ENCODE assay signal across 16 cellular contexts in the genomic region with DNA sequence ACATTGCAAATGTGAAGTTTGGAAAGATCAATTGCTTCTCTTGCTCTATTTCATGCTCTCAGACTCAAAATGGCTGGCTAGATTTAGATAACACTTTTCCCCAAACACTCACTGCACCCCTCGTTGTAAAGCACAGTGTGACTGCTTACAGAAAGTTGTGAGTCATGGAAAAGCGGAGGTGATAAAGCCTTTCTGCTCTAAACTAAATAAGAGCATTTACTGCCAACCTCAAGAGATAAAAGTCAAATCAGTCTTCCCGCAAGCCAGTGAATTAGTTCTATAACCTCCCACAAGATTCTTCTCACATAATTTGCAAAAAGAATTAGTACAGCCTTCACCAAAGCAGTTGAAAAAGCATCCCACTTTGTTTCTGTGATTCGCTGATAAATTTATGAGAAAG.
"Had no signal": no experiment of that assay in that cellular context is flagged by ENCODE, and none has a peak within 500 bp of the region (broad histone marks: within the 10 kb centered on the region; RNA-seq: fewer than 3 reads in every experiment).

No MANE protein-coding gene starts in this region.

- H3K36me3 Mint-ChIP-seq: naive B cell; stimulated activated memory B cell treated with anti-CD40 and anti-IgM and Interleukin-4, amounts not matched to agents 10 μg/mL and 1 μg/mL and 100 μg/mL, for 72 hours had no signal

- FAIRE-seq: islet of Langerhans, urothelium cell line had no signal

- H3K4me3 ChIP-seq: cardiac muscle cell, dorsolateral prefrontal cortex, heart left ventricle had no signal

- H3K27me3 ChIP-seq: cardiac muscle cell, dorsolateral prefrontal cortex, neutrophil had no signal

- H3K9me3 ChIP-seq: heart left ventricle, neutrophil had no signal

- H3K9me3 Mint-ChIP-seq: naive B cell; stimulated activated memory B cell treated with anti-CD40 and anti-IgM and Interleukin-4, amounts not matched to agents 10 μg/mL and 1 μg/mL and 100 μg/mL, for 72 hours had no signal

- ATAC-seq: esophagus mucosa; heart left ventricle; left colon; SK-N-SH treated with all-trans-retinoic acid at 6 μM for 48 hours; stimulated activated memory B cell treated with anti-CD40 and anti-IgM and Interleukin-4, amounts not matched to agents 10 μg/mL and 1 μg/mL and 100 μg/mL, for 72 hours; WTC11 had no signal

- H3K36me3 ChIP-seq: cardiac muscle cell, heart left ventricle, neutrophil had no signal

- DNase-seq: activated CD4-positive, alpha-beta T cell treated with anti-CD3 and anti-CD28 coated beads for 48 hours; dorsolateral prefrontal cortex; foreskin melanocyte; heart left ventricle; left colon; naive B cell; retina; stimulated activated CD4-positive, alpha-beta T cell treated with anti-CD3 and anti-CD28 coated beads, Interleukin-2, amount 100 ng/mL, for 48 hours had no signal

- H3K4me3 Mint-ChIP-seq: naive B cell; stimulated activated memory B cell treated with anti-CD40 and anti-IgM and Interleukin-4, amounts not matched to agents 10 μg/mL and 1 μg/mL and 100 μg/mL, for 72 hours; WTC11 had no signal

- H3K27ac ChIP-seq: cardiac muscle cell, dorsolateral prefrontal cortex, heart left ventricle, neutrophil had no signal

- H3K27ac Mint-ChIP-seq: naive B cell; stimulated activated memory B cell treated with anti-CD40 and anti-IgM and Interleukin-4, amounts not matched to agents 10 μg/mL and 1 μg/mL and 100 μg/mL, for 72 hours; WTC11 had no signal

- H3K4me1 ChIP-seq: heart left ventricle had no signal

- H3K4me1 Mint-ChIP-seq: naive B cell; stimulated activated memory B cell treated with anti-CD40 and anti-IgM and Interleukin-4, amounts not matched to agents 10 μg/mL and 1 μg/mL and 100 μg/mL, for 72 hours had no signal
